In the genomic region with DNA sequence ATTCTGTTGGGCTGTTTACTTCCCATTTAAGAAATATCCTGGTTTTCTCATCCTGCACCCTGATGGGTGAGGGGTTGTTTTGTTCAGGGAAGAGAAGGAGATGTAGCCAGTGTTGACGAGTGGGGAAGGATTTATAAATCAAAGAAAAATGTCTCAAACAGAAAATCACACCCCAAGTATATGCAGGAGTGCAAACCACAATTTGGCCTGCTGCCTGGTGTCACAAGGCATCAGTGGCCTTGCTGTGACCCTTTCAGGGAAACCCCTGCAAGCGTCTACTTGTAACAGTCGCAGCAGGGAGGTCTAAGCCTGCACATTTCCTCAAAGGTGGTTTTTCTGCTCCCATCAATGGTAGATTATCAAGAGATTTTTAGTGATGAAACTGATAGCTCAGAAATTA, we compare ENCODE assay signal across 11 cellular contexts.
A peak's percentile ranks its signal among the peaks of the same experiment; 100 is the strongest.
DNase-seq lines count a peak whose midpoint lies in the region; ATAC-seq, FAIRE-seq and TF ChIP-seq lines count a peak whose summit lies in the region.
"Had no signal": no experiment of that assay in that cellular context is flagged by ENCODE, and none has a peak within 500 bp of the region (broad histone marks: within the 10 kb centered on the region; RNA-seq: fewer than 3 reads in every experiment).

No MANE protein-coding gene starts in this region.

- no peak for FAIRE-seq in bronchial epithelial cell (lab: Jason Lieb, UNC)

- peak; percentile 39 for DNase-seq in bronchial epithelial cell (ENCODE audit: low read depth)
- DNase-seq in HPDE6-E6E7 (ENCODE audit: extremely low spot score) = no peak
- no peak for DNase-seq in NCI-H187 treated with DMSO at 0.1 percent for 48 hours (lab: John Stamatoyannopoulos, UW)
- DNase-seq in NCI-H345 (lab: John Stamatoyannopoulos, UW) = no peak
- no peak for DNase-seq in GM19240 (ENCODE audit: insufficient read length, low spot score)
- DNase-seq: activated T-cell treated with anti-CD3 and anti-CD28 coated beads, Interleukin-2, amount 50 U/mL, for 48 hours; NCI-H2081 treated with DMSO at 0.1 percent for 48 hours had no signal

- H3K27me3 ChIP-seq in bronchial epithelial cell (ENCODE audit: control insufficient read depth, insufficient read depth, low read length) = no peaks in the 10 kb centered on the region
- H3K27me3 ChIP-seq: right atrium auricular region had no signal

- ATAC-seq in GM18502 (IDR thresholded peaks at IDR 0.05; ENCODE audit: poor library complexity, unreplicated experiment) (peak; percentile 97), GM21367 (IDR thresholded peaks at IDR 0.05; ENCODE audit: unreplicated experiment) (peak; percentile 97), HG03095 (IDR thresholded peaks at IDR 0.05; ENCODE audit: unreplicated experiment) (peak; percentile 99)

- no peak for TF ChIP-seq CTCF in bronchial epithelial cell (IDR thresholded peaks at IDR 0.05; ENCODE audit: insufficient read depth, low read length, severe bottlenecking)

- no peaks in the 10 kb centered on the region for H3K36me3 ChIP-seq in bronchial epithelial cell (ENCODE audit: control insufficient read depth, insufficient read depth, low read length)
- H3K36me3 ChIP-seq: right atrium auricular region had no signal

- H3K4me3 ChIP-seq in bronchial epithelial cell (ENCODE audit: low read depth, low read length) = no peak overlapping the region
- H3K4me3 ChIP-seq: right atrium auricular region had no signal
